20 cellular contexts compared by ENCODE assay signal in the genomic region with DNA sequence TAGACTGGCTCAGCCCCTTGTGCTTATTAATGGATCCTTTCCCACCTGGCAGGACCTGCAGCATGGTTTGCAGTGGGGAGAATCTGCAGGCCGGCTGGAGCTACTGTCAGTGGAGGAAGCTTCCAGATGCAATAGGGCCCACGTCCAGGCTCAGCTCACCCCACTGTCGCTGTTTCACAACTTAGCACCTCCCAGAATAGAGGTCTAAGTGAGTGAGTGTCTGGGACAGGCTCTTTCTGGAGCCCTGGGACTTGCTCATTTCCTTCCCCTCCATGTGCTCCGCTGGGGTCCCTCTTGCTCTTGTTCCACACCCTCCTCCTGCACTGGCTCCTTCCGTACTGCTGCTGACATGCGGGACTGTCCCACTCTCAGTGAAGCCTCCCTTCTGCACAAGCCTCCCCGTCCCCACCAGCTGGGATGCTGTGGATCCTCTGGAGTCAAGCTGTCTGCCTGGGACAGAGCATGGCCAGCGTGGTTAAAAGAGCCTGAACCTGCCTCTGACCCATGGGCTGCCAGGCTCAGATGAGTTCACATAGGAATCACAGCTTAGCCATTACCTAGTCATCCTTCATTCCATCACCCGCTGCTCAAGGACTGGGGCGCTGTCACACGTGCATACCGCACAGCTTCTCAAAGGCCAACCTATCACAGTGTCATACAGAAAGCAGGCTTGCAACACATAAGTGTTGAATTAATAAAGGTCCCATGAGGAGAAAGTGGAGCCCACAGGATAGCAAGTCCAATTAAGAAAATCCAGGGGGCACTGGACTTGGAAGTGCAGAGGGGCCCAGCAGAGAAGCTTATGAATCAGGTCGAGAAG.
DNase-seq lines count a peak whose midpoint lies in the region; ATAC-seq and TF ChIP-seq lines count a peak whose summit lies in the region.
"Had no signal": no experiment of that assay in that cellular context is flagged by ENCODE, and none has a peak within 500 bp of the region (broad histone marks: within the 10 kb centered on the region; RNA-seq: fewer than 3 reads in every experiment).

No MANE protein-coding gene starts in this region.

- no peak overlapping the region for H3K4me3 ChIP-seq in BLaER1 treated with 17β-estradiol and CSF1 and Interleukin-3, amounts not matched to agents 10 nM and 100 nM
- H3K4me3 ChIP-seq in heart right ventricle (no peak overlapping the region), trophoblast cell (ENCODE audit: low read depth, low read length) (no peak overlapping the region)
- H3K4me3 ChIP-seq: cardiac muscle cell, tibial nerve had no signal

- peak overlapping the region; percentile 31 for H4K8ac ChIP-seq in trophoblast cell (ENCODE audit: low read depth, low read length)

- H3K9ac ChIP-seq in BLaER1 treated with 17β-estradiol and CSF1 and Interleukin-3, amounts not matched to agents 10 nM and 100 nM, result no peak overlapping the region
- no peak overlapping the region for H3K9ac ChIP-seq in trophoblast cell (ENCODE audit: low read length)

- no peaks in the 10 kb centered on the region for H4K20me1 ChIP-seq in BLaER1 treated with 17β-estradiol and CSF1 and Interleukin-3, amounts not matched to agents 10 nM and 100 nM

- no peak for TF ChIP-seq POLR2A in GM18505 (IDR thresholded peaks at IDR 0.05; ENCODE audit: borderline replicate concordance, extremely low read depth, insufficient read depth, insufficient read length)

- no peaks in the 10 kb centered on the region for H3K79me2 ChIP-seq in trophoblast cell (ENCODE audit: control insufficient read depth, insufficient read depth, low read length, poor library complexity)

- H2BK120ac ChIP-seq in trophoblast cell (ENCODE audit: insufficient read depth, low read length, poor library complexity), result peak overlapping the region; percentile 4

- peak overlapping the region; percentile 40 for H4K91ac ChIP-seq in trophoblast cell (ENCODE audit: low read depth, low read length)

- peaks cover 13% of the 10 kb centered on the region for H3K79me1 ChIP-seq in trophoblast cell (ENCODE audit: low read length)

- intact Hi-C loops in heart right ventricle (cut with DNase I), result no loop called here

- peaks cover 11 to 70% (median 24%) of the 10 kb centered on the region in 10 experiments for H3K4me1 ChIP-seq in BLaER1 treated with 17β-estradiol and CSF1 and Interleukin-3, amounts not matched to agents 10 nM and 100 nM
- H3K4me1 ChIP-seq in heart right ventricle (peaks cover 0 to 8% (median 0%) of the 10 kb centered on the region in 9 donors), trophoblast cell (ENCODE audit: control insufficient read depth in 1 of 2, insufficient read depth in 2 of 2, low read length in 2 of 2) (peaks cover 0 to 6% of the 10 kb centered on the region in 2 experiments)
- H3K4me1 ChIP-seq: foreskin keratinocyte had no signal

- 73 to 74% methylated on average over 13 of the region's 13 CpGs for WGBS in heart right ventricle, 2 donors
- WGBS in trophoblast cell (ENCODE audit: extremely low coverage, insufficient coverage, insufficient read length), result no CpG with 5 or more reads among the region's 13 CpGs

- H3K4ac ChIP-seq in trophoblast cell (ENCODE audit: low read depth, low read length), result no peak overlapping the region

- peak overlapping the region; percentile 74 for H2BK12ac ChIP-seq in trophoblast cell (ENCODE audit: low read length)

- no peaks in the 10 kb centered on the region for H3K36me3 ChIP-seq in BLaER1 treated with 17β-estradiol and CSF1 and Interleukin-3, amounts not matched to agents 10 nM and 100 nM
- no peaks in the 10 kb centered on the region for H3K36me3 ChIP-seq in heart right ventricle
- H3K36me3 ChIP-seq in trophoblast cell (ENCODE audit: control insufficient read depth in 1 of 2, insufficient read depth in 2 of 2, low read length in 2 of 2), result no peaks in the 10 kb centered on the region
- H3K36me3 ChIP-seq: cardiac muscle cell, tibial nerve had no signal

- H3K14ac ChIP-seq in trophoblast cell (ENCODE audit: low read length), result no peak overlapping the region

- ATAC-seq in heart right ventricle (peak in 6 of 8 donors; percentile 23 to 78 (median 42)), GM18505 (IDR thresholded peaks at IDR 0.05; ENCODE audit: unreplicated experiment) (no peak)
- ATAC-seq: foreskin keratinocyte; stimulated activated naive CD8-positive, alpha-beta T cell treated with anti-CD3 and anti-CD28 coated beads, Interleukin-15, amount 100 ng/mL, for 72 hours had no signal

- no peak overlapping the region for H3K23ac ChIP-seq in trophoblast cell (ENCODE audit: low read length)

- peak; percentile 10 for DNase-seq in MV-4-11 (lab: John Stamatoyannopoulos, UW)
- no peak for DNase-seq in heart right ventricle
- DNase-seq in trophoblast cell, result no peak
- DNase-seq in activated CD4-positive, alpha-beta T cell treated with anti-CD3 and anti-CD28 coated beads, Interleukin-2, amount 50 U/mL, for 48 hours, result no peak
- DNase-seq in activated T-cell treated with anti-CD3 and anti-CD28 coated beads, Interleukin-2, amount 50 U/mL, for 1 hour, result no peak
- DNase-seq in NCI-H774 (lab: John Stamatoyannopoulos, UW), result no peak
- DNase-seq: activated CD4-positive, alpha-beta T cell treated with anti-CD3 and anti-CD28 coated beads for 4 hours; activated CD8-positive, alpha-beta memory T cell treated with anti-CD3 and anti-CD28 coated beads, Interleukin-2, amount 50 U/mL, for 4 hours; activated gamma-delta T cell; COR-L47; foreskin keratinocyte; nephron progenitor cell; SHP77; stimulated activated CD4-positive, alpha-beta T cell treated with anti-CD3 and anti-CD28 coated beads, Interleukin-4, amount 100 ng/mL, for 24 hours; stimulated activated naive CD8-positive, alpha-beta T cell treated with anti-CD3 and anti-CD28 coated beads, Interleukin-15, amount 100 ng/mL, for 72 hours had no signal

- H3K18ac ChIP-seq in trophoblast cell (ENCODE audit: low read length), result no peak overlapping the region

- no peak overlapping the region for H2AFZ ChIP-seq in trophoblast cell (ENCODE audit: insufficient read depth, low read length, poor library complexity)

- H3K27ac ChIP-seq in BLaER1 treated with 17β-estradiol and CSF1 and Interleukin-3, amounts not matched to agents 10 nM and 100 nM, result peak overlapping the region in 5 of 11 experiments; percentile 4 to 48 (median 32); a peak in 7 of 22 replicates
- no peak overlapping the region for H3K27ac ChIP-seq in heart right ventricle
- H3K27ac ChIP-seq in trophoblast cell (ENCODE audit: low read depth, low read length), result no peak overlapping the region
- H3K27ac ChIP-seq: cardiac muscle cell, epithelial cell of prostate, foreskin keratinocyte, tibial nerve had no signal

- H4K12ac ChIP-seq in trophoblast cell (ENCODE audit: low read depth, low read length), result no peak overlapping the region

- no peak for TF ChIP-seq CTCF in heart right ventricle (IDR thresholded peaks at IDR 0.05)

- peak overlapping the region; percentile 29 to 79 (median 66) for H3K4me2 ChIP-seq in BLaER1 treated with 17β-estradiol and CSF1 and Interleukin-3, amounts not matched to agents 10 nM and 100 nM
- H3K4me2 ChIP-seq in trophoblast cell (ENCODE audit: low read length), result no peak overlapping the region

- no peak overlapping the region for H2BK5ac ChIP-seq in trophoblast cell (ENCODE audit: low read depth, low read length, poor library complexity)

- H3K9me3 ChIP-seq in BLaER1 treated with 17β-estradiol and CSF1 and Interleukin-3, amounts not matched to agents 10 nM and 100 nM (replicated peaks in 1 of 11), result no peaks in the 10 kb centered on the region
- H3K9me3 ChIP-seq in heart right ventricle (no peaks in the 10 kb centered on the region), trophoblast cell (ENCODE audit: insufficient read depth, low read depth, low read length) (peaks cover 3% of the 10 kb centered on the region)
- H3K9me3 ChIP-seq: tibial nerve had no signal

- H2AK5ac ChIP-seq in trophoblast cell (ENCODE audit: low read length), result peak overlapping the region; percentile 67

- H3K27me3 ChIP-seq in BLaER1 treated with 17β-estradiol and CSF1 and Interleukin-3, amounts not matched to agents 10 nM and 100 nM, result no peaks in the 10 kb centered on the region
- H3K27me3 ChIP-seq in heart right ventricle (no peaks in the 10 kb centered on the region), trophoblast cell (ENCODE audit: insufficient read depth, low read length) (no peaks in the 10 kb centered on the region)
- H3K27me3 ChIP-seq: cardiac muscle cell, foreskin keratinocyte, tibial nerve had no signal
